Comparison of ENCODE assay signal across 19 cellular contexts in genomic region chr11:77596626-77597025, GRCh38. TPM values are rescaled to one million over a fixed set of nuclear protein-coding genes. Genes with fewer than 3 reads are reported as not detected.
DNase-seq lines count a peak whose midpoint lies in the region; ATAC-seq and TF ChIP-seq lines count a peak whose summit lies in the region.
"Had no signal": no experiment of that assay in that cellular context is flagged by ENCODE, and none has a peak within 500 bp of the region (broad histone marks: within the 10 kb centered on the region; RNA-seq: fewer than 3 reads in every experiment).

No MANE protein-coding gene starts in this region.

- H3K4me2 ChIP-seq in mammary epithelial cell (ENCODE audit: insufficient read depth, low read depth, low read length): no peak overlapping the region

- H3K4me3 ChIP-seq in AG10803 (ENCODE audit: low read length): no peak overlapping the region
- H3K4me3 ChIP-seq in mammary epithelial cell (replicated peaks in 1 of 3; ENCODE audit: insufficient read depth in 1 of 3, low read depth in 2 of 3, low read length in 3 of 3): no peak overlapping the region
- H3K4me3 ChIP-seq in foreskin fibroblast (ENCODE audit: low read depth in 1 of 2, low read length in 2 of 2): no peak overlapping the region
- no peak overlapping the region for H3K4me3 ChIP-seq in effector memory CD4-positive, alpha-beta T cell (ENCODE audit: insufficient read depth, low read depth, low read length, poor library complexity, severe bottlenecking)
- H3K4me3 ChIP-seq: coronary artery had no signal

- TF ChIP-seq CTCF in AG10803 (conservative IDR thresholded peaks at IDR 0.05; ENCODE audit: low read length) (no peak), mammary epithelial cell (conservative IDR thresholded peaks at IDR 0.05 in 1 of 2, IDR thresholded peaks at IDR 0.05 in 1 of 2; ENCODE audit: extremely low read depth in 1 of 2, insufficient read depth in 1 of 2, low read depth in 1 of 2, low read length in 2 of 2) (no peak), foreskin fibroblast (IDR thresholded peaks at IDR 0.05; ENCODE audit: low read depth, low read length) (no peak)

- no peaks in the 10 kb centered on the region for H3K9me3 ChIP-seq in mammary epithelial cell (replicated peaks; ENCODE audit: insufficient read depth, low read length)
- no peaks in the 10 kb centered on the region for H3K9me3 ChIP-seq in effector memory CD4-positive, alpha-beta T cell (ENCODE audit: control insufficient read depth, low read length)

- ATAC-seq in GM21737 (IDR thresholded peaks at IDR 0.05; ENCODE audit: unreplicated experiment): no peak
- ATAC-seq: naive thymus-derived CD8-positive, alpha-beta T cell had no signal

- TF ChIP-seq EP300 in Ishikawa (IDR thresholded peaks at IDR 0.05; ENCODE audit: borderline replicate concordance): no peak

- peak; percentile 83 for DNase-seq in AG10803 (ENCODE audit: low read depth)
- DNase-seq in mammary epithelial cell: peak; percentile 15
- peak; percentile 70 to 90 for DNase-seq in foreskin fibroblast
- DNase-seq in effector memory CD4-positive, alpha-beta T cell: no peak
- no peak for DNase-seq in hepatic stellate cell (ENCODE audit: low spot score)
- no peak for DNase-seq in activated effector memory CD4-positive, alpha-beta T cell treated with anti-CD3 and anti-CD28 coated beads, Interleukin-2, amount 50 U/mL, for 16 hours
- DNase-seq: activated effector memory CD4-positive, alpha-beta T cell treated with Interleukin-2 at 50 U/mL for 16 hours; AML-193; aorta; Caco-2; Kasumi-1; kidney; naive thymus-derived CD8-positive, alpha-beta T cell; NCI-H1436 treated with DMSO at 0.1 percent for 48 hours had no signal

- no peak for TF ChIP-seq RAD21 in Ishikawa (IDR thresholded peaks at IDR 0.05; ENCODE audit: low read depth)

- in situ Hi-C loops in mammary epithelial cell (cut with MboI; ENCODE audit: low sequenced_read_pairs in 2 of 2): no loop called here

- intact Hi-C loops in mammary epithelial cell (cut with micrococcal nuclease): no loop called here

- H3K79me2 ChIP-seq in mammary epithelial cell (ENCODE audit: insufficient read depth, low read length): no peaks in the 10 kb centered on the region
- H3K79me2 ChIP-seq: parathyroid adenoma had no signal

- H3K36me3 ChIP-seq in mammary epithelial cell (ENCODE audit: insufficient read depth, low read length): no peaks in the 10 kb centered on the region
- no peaks in the 10 kb centered on the region for H3K36me3 ChIP-seq in effector memory CD4-positive, alpha-beta T cell (ENCODE audit: control insufficient read depth, insufficient read depth, low read length)

- no peaks in the 10 kb centered on the region for H4K20me1 ChIP-seq in mammary epithelial cell (ENCODE audit: insufficient read depth, low read length)

- no TSS peak for BruUV-seq in mammary epithelial cell (replicated peaks; lab: Mats Ljungman, UMichigan)

- H3K9ac ChIP-seq in mammary epithelial cell (ENCODE audit: insufficient read depth, low read length): no peak overlapping the region
- H3K9ac ChIP-seq: parathyroid adenoma had no signal

- WGBS in mammary epithelial cell (ENCODE audit: low coverage, missing lambda C conversion rate): 98% methylated on average over 2 of the region's 2 CpGs

- H3K27ac ChIP-seq in mammary epithelial cell (ENCODE audit: insufficient read depth, low read depth, low read length): no peak overlapping the region
- no peak overlapping the region for H3K27ac ChIP-seq in effector memory CD4-positive, alpha-beta T cell (ENCODE audit: insufficient read depth, low read length, poor library complexity, severe bottlenecking)
- H3K27ac ChIP-seq: coronary artery, epithelial cell of prostate, parathyroid adenoma had no signal

- H3K4me1 ChIP-seq in mammary epithelial cell (ENCODE audit: insufficient read depth, low read length): peaks cover 1% of the 10 kb centered on the region
- H3K4me1 ChIP-seq in effector memory CD4-positive, alpha-beta T cell (ENCODE audit: control insufficient read depth, insufficient read depth, low read length, poor library complexity, severe bottlenecking): no peaks in the 10 kb centered on the region
- H3K4me1 ChIP-seq: parathyroid adenoma had no signal

- no peaks in the 10 kb centered on the region for H3K27me3 ChIP-seq in mammary epithelial cell (ENCODE audit: insufficient read depth, low read length)
- H3K27me3 ChIP-seq in effector memory CD4-positive, alpha-beta T cell (replicated peaks; ENCODE audit: control insufficient read depth, insufficient read depth, low read length, poor library complexity, severe bottlenecking): no peaks in the 10 kb centered on the region

- dilution Hi-C loops in mammary epithelial cell (cut with HindIII; ENCODE audit: low sequenced_read_pairs): no loop called here

- CTCF ChIA-PET in mammary epithelial cell (lab: Charles Lee; ENCODE audit: low non-redundant PET): no interaction called here

- H2AFZ ChIP-seq in mammary epithelial cell (ENCODE audit: low read depth, low read length): no peak overlapping the region
- H2AFZ ChIP-seq: parathyroid adenoma had no signal

TF ChIP-seq in Ishikawa, 13 proteins besides CTCF, POLR2A, EP300 and RAD21:
- TF ChIP-seq CREB1 (IDR thresholded peaks at IDR 0.05; ENCODE audit: low read depth) (no peak), TEAD4 (IDR thresholded peaks at IDR 0.05) (peak; percentile 64), TCF12 (IDR thresholded peaks at IDR 0.05; ENCODE audit: low read depth) (no peak), MAX (IDR thresholded peaks at IDR 0.05) (no peak), TAF1 (IDR thresholded peaks at IDR 0.05; ENCODE audit: low read depth) (no peak), FOXM1 (IDR thresholded peaks at IDR 0.05; ENCODE audit: borderline replicate concordance, low read depth) (no peak), NFIC (IDR thresholded peaks at IDR 0.05) (no peak), YY1 (IDR thresholded peaks at IDR 0.05; ENCODE audit: low read depth) (no peak), EGR1 (IDR thresholded peaks at IDR 0.05) (no peak), REST (IDR thresholded peaks at IDR 0.05; ENCODE audit: low read depth) (no peak), CEBPB (IDR thresholded peaks at IDR 0.05) (peak; percentile 73), ZBTB7A (IDR thresholded peaks at IDR 0.05; ENCODE audit: low read depth) (no peak), USF1 (IDR thresholded peaks at IDR 0.05) (no peak)

RNA-seq across cellular contexts. Expression of gene AQP11, which starts 6.9 kb away (rescaled TPM):
- under 1 TPM; 0.14 to 0.67 TPM for total RNA-seq in mammary epithelial cell
- polyA plus RNA-seq in mammary epithelial cell: 0.11 TPM
- polyA minus RNA-seq in mammary epithelial cell: not detected
- total RNA-seq: aorta had no signal

RNA-seq across cellular contexts. Expression of gene CLNS1A, which starts 41.0 kb away (rescaled TPM):
- 100 to 1,000 TPM in 1 of 2 donors, 10 to 100 TPM in 1; 72.7 to 103 TPM for total RNA-seq in mammary epithelial cell
- 118 TPM for polyA plus RNA-seq in mammary epithelial cell
- polyA minus RNA-seq in mammary epithelial cell: 51.8 TPM

Comparison
In these comparisons a context has a peak if more than half of its experiments do, and no peak if none do; other contexts are left out.
1. DNase-seq: peak in AG10803 (single experiment), mammary epithelial cell (single experiment) and foreskin fibroblast (2 of 2); none in effector memory CD4-positive, alpha-beta T cell (0 of 3), hepatic stellate cell (single experiment) and activated effector memory CD4-positive, alpha-beta T cell treated with anti-CD3 and anti-CD28 coated beads, Interleukin-2, amount 50 U/mL, for 16 hours (single experiment).